8 cellular contexts compared by ENCODE assay signal in genomic region chr22:38843201-38843715, GRCh38. TPM values are rescaled to one million over a fixed set of nuclear protein-coding genes. Genes with fewer than 3 reads are reported as not detected.
DNase-seq lines count a peak whose midpoint lies in the region; ATAC-seq and TF ChIP-seq lines count a peak whose summit lies in the region.

No MANE protein-coding gene starts in this region.

- ATAC-seq in left colon (peak; percentile 73), HG03565 (IDR thresholded peaks at IDR 0.05; ENCODE audit: unreplicated experiment) (no peak)

- no peaks in the 10 kb centered on the region for H3K9me3 ChIP-seq in WERI-Rb-1 (ENCODE audit: severe bottlenecking)

- DNase-seq in DMS 273 treated with DMSO at 0.1 percent for 48 hours (lab: John Stamatoyannopoulos, UW) (peak; percentile 18), Kasumi-1 (lab: John Stamatoyannopoulos, UW) (peak; percentile 20 to 29), WERI-Rb-1 (peak; percentile 70), coronary artery (ENCODE audit: low spot score) (no peak), left colon (peak in 1 of 2 donors; percentile 43), NK-92 (lab: John Stamatoyannopoulos, UW; ENCODE audit: unreplicated experiment) (no peak)
- DNase-seq in stimulated activated CD4-positive, alpha-beta T cell treated with anti-CD3 and anti-CD28 coated beads, Interleukin-4, amount 100 ng/mL, for 4 hours = peak; percentile 41 to 55

- intact Hi-C loops in left colon (cut with DNase I, micrococcal nuclease) = loop anchor here in 1 of 2 donors (10.0 kb wide), 1 partner anchor 58 kb away; no protein-coding TSS in a partner anchor

- H3K27me3 ChIP-seq in WERI-Rb-1 (ENCODE audit: insufficient read depth, low read depth, severe bottlenecking) = no peaks in the 10 kb centered on the region

- H3K4me3 ChIP-seq in WERI-Rb-1 (ENCODE audit: low read depth, low read length) = peak overlapping the region; percentile 46
- peak overlapping the region; percentile 89 for H3K4me3 ChIP-seq in coronary artery

- TF ChIP-seq CTCF in WERI-Rb-1 (IDR thresholded peaks at IDR 0.05; ENCODE audit: low read depth, low read length) (peak; percentile 56), coronary artery (IDR thresholded peaks at IDR 0.05) (no peak)

- H3K27ac ChIP-seq in WERI-Rb-1 (peak overlapping the region; percentile 67), coronary artery (peak overlapping the region; percentile 72 to 96)

- H3K36me3 ChIP-seq in WERI-Rb-1 = no peaks in the 10 kb centered on the region; the same call in 1 of the 2 replicates

RNA-seq across cellular contexts. Expression of gene NPTXR, which starts 0.6 kb away (rescaled TPM):
- 1 to 10 TPM in 1 of 2 donors, under 1 TPM in 1; 0.46 to 2.5 TPM for total RNA-seq in left colon

RNA-seq across cellular contexts. Expression of gene CBX6, which starts 28.8 kb away (rescaled TPM):
- 10 to 100 TPM in 1 of 2 donors, 1 to 10 TPM in 1; 6.8 to 28.4 TPM for total RNA-seq in left colon

RNA-seq across cellular contexts. Expression of gene DNAL4, which starts 49.3 kb away (rescaled TPM):
- 10 to 100 TPM; 14.4 to 16.8 TPM for total RNA-seq in left colon

Comparison
In these comparisons a context has a peak if more than half of its experiments do, and no peak if none do; other contexts are left out.
1. DNase-seq: peak in DMS 273 treated with DMSO at 0.1 percent for 48 hours (single experiment), Kasumi-1 (2 of 2), WERI-Rb-1 (single experiment) and stimulated activated CD4-positive, alpha-beta T cell treated with anti-CD3 and anti-CD28 coated beads, Interleukin-4, amount 100 ng/mL, for 4 hours (2 of 2); none in coronary artery (single experiment) and NK-92 (single experiment).